In genomic region chr11:68166969-68167368, GRCh38 we compare ENCODE assay signal across 8 cellular contexts.
"Had no signal": no experiment of that assay in that cellular context is flagged by ENCODE, and none has a peak within 500 bp of the region (broad histone marks: within the 10 kb centered on the region; RNA-seq: fewer than 3 reads in every experiment).

No MANE protein-coding gene starts in this region.

- H3K4me3 ChIP-seq: HAP-1 had no signal

- H3K4me3 Mint-ChIP-seq: HFFc6, IgD-negative memory B cell had no signal

- H3K9me3 Mint-ChIP-seq: HFFc6, IgD-negative memory B cell had no signal

- ATAC-seq: HCT116, HepG2 had no signal

- H3K9me3 ChIP-seq: HAP-1 had no signal

- DNase-seq: GOT3, H7, HFFc6, KG1 had no signal

- H3K27me3 Mint-ChIP-seq: IgD-negative memory B cell had no signal

- H3K4me1 Mint-ChIP-seq: IgD-negative memory B cell had no signal

- FAIRE-seq: HepG2 had no signal

- H3K27ac Mint-ChIP-seq: HFFc6, IgD-negative memory B cell had no signal
